ENCODE assay signal across 22 cellular contexts in the genomic region with DNA sequence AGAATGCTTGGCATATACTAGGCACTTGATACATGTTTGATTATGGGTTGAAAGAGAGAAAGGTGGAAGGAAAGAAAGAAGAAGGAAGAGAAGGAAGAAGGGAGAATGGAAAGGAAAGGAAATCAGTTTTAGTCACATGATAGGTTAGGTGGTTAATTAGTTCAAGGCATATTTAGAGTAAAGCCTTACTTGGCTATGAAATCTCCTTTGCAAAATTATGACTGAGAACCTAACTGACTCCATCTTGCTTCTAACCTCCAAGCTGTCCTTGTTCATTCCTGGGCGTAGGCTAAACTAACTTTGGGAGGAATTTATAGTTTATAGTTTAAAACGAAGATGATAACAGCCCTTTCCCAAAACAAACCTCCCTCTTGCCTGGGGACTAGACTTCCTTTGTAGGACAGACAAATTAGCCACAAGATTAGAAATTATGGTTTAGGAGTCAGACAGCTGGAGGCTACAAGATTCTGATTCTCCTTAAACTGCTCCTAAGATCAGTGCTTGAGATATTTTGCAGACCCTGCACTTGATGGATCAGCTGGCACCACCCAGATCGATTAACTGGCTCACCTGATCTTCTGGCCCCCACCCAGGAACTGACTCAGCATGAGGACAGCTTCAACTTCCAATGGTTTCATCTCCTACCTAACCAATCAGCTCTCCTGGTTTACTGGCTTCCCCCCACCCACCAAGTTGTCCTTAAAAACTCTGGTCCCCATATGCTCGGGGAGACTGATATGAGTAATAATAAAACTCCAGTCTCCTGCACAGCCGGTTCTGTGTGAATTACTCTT. TPM values are rescaled to one million over a fixed set of nuclear protein-coding genes. Genes with fewer than 3 reads are reported as not detected.
DNase-seq lines count a peak whose midpoint lies in the region; ATAC-seq and TF ChIP-seq lines count a peak whose summit lies in the region.
"Had no signal": no experiment of that assay in that cellular context is flagged by ENCODE, and none has a peak within 500 bp of the region (broad histone marks: within the 10 kb centered on the region; RNA-seq: fewer than 3 reads in every experiment).

No MANE protein-coding gene starts in this region.

- no TSS peak for BruUV-seq in Caco-2 (replicated peaks; lab: Mats Ljungman, UMichigan)

- H3K9me3 Mint-ChIP-seq in Caco-2 (ENCODE audit: unreplicated experiment) (peaks cover 15% of the 10 kb centered on the region), mesothelial cell of epicardium (no peaks in the 10 kb centered on the region), neural progenitor cell (no peaks in the 10 kb centered on the region)
- no peaks in the 10 kb centered on the region for H3K9me3 Mint-ChIP-seq in activated naive CD8-positive, alpha-beta T cell treated with anti-CD3 and anti-CD28 coated beads, Interleukin-2, amount 50 U/mL, for 24 hours
- H3K9me3 Mint-ChIP-seq: CD8-positive, alpha-beta memory T cell; endodermal cell; IgD-negative memory B cell; stimulated activated naive B cell treated with anti-CD40 and anti-IgM and Interleukin-4, amounts not matched to agents 10 μg/mL and 1 μg/mL and 100 μg/mL, for 72 hours had no signal

- H3K36me3 Mint-ChIP-seq in Caco-2 (ENCODE audit: insufficient read depth, unreplicated experiment) (peaks cover 7% of the 10 kb centered on the region), mesothelial cell of epicardium (no peaks in the 10 kb centered on the region), neural progenitor cell (no peaks in the 10 kb centered on the region)
- peaks cover 3% of the 10 kb centered on the region for H3K36me3 Mint-ChIP-seq in activated naive CD8-positive, alpha-beta T cell treated with anti-CD3 and anti-CD28 coated beads, Interleukin-2, amount 50 U/mL, for 24 hours (ENCODE audit: low read depth)
- H3K36me3 Mint-ChIP-seq: IgD-negative memory B cell; stimulated activated naive B cell treated with anti-CD40 and anti-IgM and Interleukin-4, amounts not matched to agents 10 μg/mL and 1 μg/mL and 100 μg/mL, for 72 hours had no signal

- no peak overlapping the region for H2AFZ ChIP-seq in neural progenitor cell (replicated peaks)

- no peak for ATAC-seq in activated naive CD8-positive, alpha-beta T cell treated with anti-CD3 and anti-CD28 coated beads, Interleukin-2, amount 50 U/mL, for 24 hours
- no peak for ATAC-seq in heart left ventricle
- ATAC-seq in mucosa of descending colon = no peak
- ATAC-seq: activated CD4-positive, CD25-positive, alpha-beta regulatory T cell treated with anti-CD3 and anti-CD28 coated beads, Interleukin-2, amount 50 U/mL, for 24 hours; left ventricle myocardium superior; right cardiac atrium; stimulated activated naive B cell treated with anti-CD40 and anti-IgM and Interleukin-4, amounts not matched to agents 10 μg/mL and 1 μg/mL and 100 μg/mL, for 72 hours had no signal

- H3K36me3 ChIP-seq in Caco-2 (ENCODE audit: control insufficient read depth, insufficient read depth, low read length) (no peaks in the 10 kb centered on the region), heart left ventricle (no peaks in the 10 kb centered on the region), mucosa of descending colon (ENCODE audit: low read depth) (no peaks in the 10 kb centered on the region), neural progenitor cell (no peaks in the 10 kb centered on the region), WERI-Rb-1 (no peaks in the 10 kb centered on the region)
- H3K36me3 ChIP-seq: ovary, thoracic aorta had no signal

- no peak overlapping the region for H3K4me3 ChIP-seq in Caco-2 (ENCODE audit: low read depth, low read length)
- no peak overlapping the region for H3K4me3 ChIP-seq in heart left ventricle
- H3K4me3 ChIP-seq in mucosa of descending colon = no peak overlapping the region
- no peak overlapping the region for H3K4me3 ChIP-seq in neural progenitor cell
- H3K4me3 ChIP-seq in WERI-Rb-1 (ENCODE audit: low read depth, low read length) = no peak overlapping the region
- H3K4me3 ChIP-seq: ovary, thoracic aorta had no signal

- no peak overlapping the region for H3K4me2 ChIP-seq in neural progenitor cell

- H3F3A ChIP-seq in neural progenitor cell (ENCODE audit: low read depth) = no peaks in the 10 kb centered on the region

- H3K27me3 Mint-ChIP-seq in Caco-2 (ENCODE audit: insufficient read depth, unreplicated experiment) (no peaks in the 10 kb centered on the region), mesothelial cell of epicardium (ENCODE audit: low read depth) (no peaks in the 10 kb centered on the region), neural progenitor cell (ENCODE audit: insufficient read depth, low read depth) (no peaks in the 10 kb centered on the region)
- H3K27me3 Mint-ChIP-seq in activated naive CD8-positive, alpha-beta T cell treated with anti-CD3 and anti-CD28 coated beads, Interleukin-2, amount 50 U/mL, for 24 hours = no peaks in the 10 kb centered on the region

- TF ChIP-seq POLR2A in heart left ventricle (IDR thresholded peaks at IDR 0.05) = no peak

- CTCF ChIA-PET in Caco-2 (lab: Charles Lee) = no interaction called here

- no peak overlapping the region for H3K9ac ChIP-seq in neural progenitor cell

- peaks cover 59% of the 10 kb centered on the region for H3K4me1 ChIP-seq in Caco-2
- H3K4me1 ChIP-seq in heart left ventricle = no peaks in the 10 kb centered on the region
- no peaks in the 10 kb centered on the region for H3K4me1 ChIP-seq in mucosa of descending colon (ENCODE audit: low read depth)
- H3K4me1 ChIP-seq in neural progenitor cell = no peaks in the 10 kb centered on the region

- H3K27me3 ChIP-seq in Caco-2 (replicated peaks; ENCODE audit: control insufficient read depth, insufficient read depth, low read length) (no peaks in the 10 kb centered on the region), heart left ventricle (no peaks in the 10 kb centered on the region), neural progenitor cell (no peaks in the 10 kb centered on the region), WERI-Rb-1 (ENCODE audit: insufficient read depth, low read depth, severe bottlenecking) (no peaks in the 10 kb centered on the region)
- H3K27me3 ChIP-seq: ovary had no signal

- DNase-seq in Caco-2 = no peak
- DNase-seq in M059J (ENCODE audit: low read depth) = peak; percentile 48
- no peak for DNase-seq in activated naive CD8-positive, alpha-beta T cell treated with anti-CD3 and anti-CD28 coated beads, Interleukin-2, amount 50 U/mL, for 24 hours
- no peak for DNase-seq in mesothelial cell of epicardium (ENCODE audit: low spot score in 2 of 2, unreplicated experiment in 2 of 2)
- DNase-seq in heart left ventricle = no peak
- DNase-seq in mucosa of descending colon = no peak
- no peak for DNase-seq in neural progenitor cell (ENCODE audit: low spot score)
- DNase-seq in WERI-Rb-1 = no peak
- DNase-seq: activated effector memory CD4-positive, alpha-beta T cell treated with anti-CD3 and anti-CD28 coated beads, Interleukin-2, amount 50 U/mL, for 16 hours; CD8-positive, alpha-beta memory T cell; DMS79; endodermal cell; head of caudate nucleus; left ventricle myocardium superior; NCI-H69; ovary; right cardiac atrium; stimulated activated naive B cell treated with anti-CD40 and anti-IgM and Interleukin-4, amounts not matched to agents 10 μg/mL and 1 μg/mL and 100 μg/mL, for 72 hours had no signal

- H3K9me3 ChIP-seq in Caco-2 (peaks cover 5% of the 10 kb centered on the region; the same call in 1 of the 2 replicates), heart left ventricle (no peaks in the 10 kb centered on the region), mucosa of descending colon (no peaks in the 10 kb centered on the region), neural progenitor cell (ENCODE audit: low read depth) (no peaks in the 10 kb centered on the region), WERI-Rb-1 (ENCODE audit: severe bottlenecking) (no peaks in the 10 kb centered on the region)
- H3K9me3 ChIP-seq: ovary, thoracic aorta had no signal

- intact Hi-C loops in Caco-2 (cut with micrococcal nuclease; ENCODE audit: unreplicated experiment) (no loop called here), heart left ventricle (cut with DNase I) (no loop called here), mucosa of descending colon (cut with DNase I, micrococcal nuclease) (no loop called here)

- TF ChIP-seq CTCF in Caco-2 (IDR thresholded peaks at IDR 0.05; ENCODE audit: insufficient read depth in 1 of 2, low read depth in 1 of 2, low read length in 1 of 2, severe bottlenecking in 1 of 2, unreplicated experiment in 1 of 2) (no peak), mesothelial cell of epicardium (IDR thresholded peaks at IDR 0.05; ENCODE audit: unreplicated experiment) (no peak), heart left ventricle (IDR thresholded peaks at IDR 0.05) (no peak), mucosa of descending colon (IDR thresholded peaks at IDR 0.05) (no peak), neural progenitor cell (IDR thresholded peaks at IDR 0.05) (no peak), WERI-Rb-1 (IDR thresholded peaks at IDR 0.05; ENCODE audit: low read depth, low read length) (no peak)

- POLR2A ChIA-PET in Caco-2 (lab: Charles Lee) = no interaction called here

- H3K27ac Mint-ChIP-seq in Caco-2 (ENCODE audit: unreplicated experiment) (peak overlapping the region; percentile 89), mesothelial cell of epicardium (peak overlapping the region; percentile 93), neural progenitor cell (no peak overlapping the region)
- H3K27ac Mint-ChIP-seq in activated naive CD8-positive, alpha-beta T cell treated with anti-CD3 and anti-CD28 coated beads, Interleukin-2, amount 50 U/mL, for 24 hours = peak overlapping the region; percentile 10
- H3K27ac Mint-ChIP-seq: endodermal cell; IgD-negative memory B cell; stimulated activated naive B cell treated with anti-CD40 and anti-IgM and Interleukin-4, amounts not matched to agents 10 μg/mL and 1 μg/mL and 100 μg/mL, for 72 hours had no signal

- 65 to 76% (median 71%) methylated on average over 5 of the region's 5 CpGs for WGBS in heart left ventricle, 4 donors

- H3K27ac ChIP-seq in heart left ventricle = no peak overlapping the region
- H3K27ac ChIP-seq in neural progenitor cell = no peak overlapping the region
- H3K27ac ChIP-seq in WERI-Rb-1 = no peak overlapping the region
- H3K27ac ChIP-seq: ovary, thoracic aorta had no signal

- H3K79me2 ChIP-seq in neural progenitor cell (ENCODE audit: low read depth) = no peaks in the 10 kb centered on the region

- peaks cover 51% of the 10 kb centered on the region for H3K4me1 Mint-ChIP-seq in Caco-2 (ENCODE audit: low read depth, unreplicated experiment)
- H3K4me1 Mint-ChIP-seq in activated naive CD8-positive, alpha-beta T cell treated with anti-CD3 and anti-CD28 coated beads, Interleukin-2, amount 50 U/mL, for 24 hours = peaks cover 43% of the 10 kb centered on the region
- peaks cover 52% of the 10 kb centered on the region for H3K4me1 Mint-ChIP-seq in mesothelial cell of epicardium
- H3K4me1 Mint-ChIP-seq in neural progenitor cell = no peaks in the 10 kb centered on the region
- H3K4me1 Mint-ChIP-seq: stimulated activated naive B cell treated with anti-CD40 and anti-IgM and Interleukin-4, amounts not matched to agents 10 μg/mL and 1 μg/mL and 100 μg/mL, for 72 hours had no signal

- H3K4me3 Mint-ChIP-seq in Caco-2 (ENCODE audit: unreplicated experiment) (no peak overlapping the region), mesothelial cell of epicardium (peak overlapping the region; percentile 20), neural progenitor cell (no peak overlapping the region)
- H3K4me3 Mint-ChIP-seq in activated naive CD8-positive, alpha-beta T cell treated with anti-CD3 and anti-CD28 coated beads, Interleukin-2, amount 50 U/mL, for 24 hours = no peak overlapping the region
- H3K4me3 Mint-ChIP-seq: endodermal cell; IgD-negative memory B cell; stimulated activated naive B cell treated with anti-CD40 and anti-IgM and Interleukin-4, amounts not matched to agents 10 μg/mL and 1 μg/mL and 100 μg/mL, for 72 hours had no signal

- H4K20me1 ChIP-seq in neural progenitor cell (ENCODE audit: low read depth) = no peaks in the 10 kb centered on the region

RNA-seq across cellular contexts. Expression of gene TXK, which starts 55.0 kb away (rescaled TPM):
- total RNA-seq in Caco-2 (2022) = 0.63 and 1.7 TPM in 2 replicates
- 0.15 and 0.69 TPM in 2 replicates for total RNA-seq in M059J (2014; rRNA removed; shearing (Covaris generic))
- 1.5 to 1.7 TPM (median 1.7 TPM) in 3 replicates for total RNA-seq in mesothelial cell of epicardium
- 1 to 10 TPM in 2 of 9 donors, under 1 TPM in 6, not detected in 1; 0.25 to 3.3 (median 0.63) TPM for total RNA-seq in heart left ventricle
- polyA plus RNA-seq in heart left ventricle = under 1 TPM; 0.18 to 0.19 TPM
- 1 to 10 TPM; 1.8 to 3.1 (median 2.4) TPM for total RNA-seq in mucosa of descending colon
- total RNA-seq in neural progenitor cell (ENCODE audit: low replicate concordance) = not detected in 2 replicates
- total RNA-seq: SK-MEL-5 had no signal
